In genomic region chr10:93386496-93387369, GRCh38 we compare ENCODE assay signal across 9 cellular contexts.
A peak's percentile ranks its signal among the peaks of the same experiment; 100 is the strongest.
DNase-seq lines count a peak whose midpoint lies in the region; ATAC-seq and TF ChIP-seq lines count a peak whose summit lies in the region.
"Had no signal": no experiment of that assay in that cellular context is flagged by ENCODE, and none has a peak within 500 bp of the region (broad histone marks: within the 10 kb centered on the region; RNA-seq: fewer than 3 reads in every experiment).

No MANE protein-coding gene starts in this region.

- no peaks in the 10 kb centered on the region for H3K9me3 Mint-ChIP-seq in activated CD4-positive, alpha-beta T cell treated with anti-CD3 and anti-CD28 coated beads for 36 hours (ENCODE audit: low read depth)
- no peaks in the 10 kb centered on the region for H3K9me3 Mint-ChIP-seq in activated CD4-positive, alpha-beta memory T cell treated with anti-CD3 and anti-CD28 coated beads for 36 hours
- H3K9me3 Mint-ChIP-seq in stimulated activated naive CD8-positive, alpha-beta T cell treated with anti-CD3 and anti-CD28 coated beads, Interleukin-15, amount 100 ng/mL, for 72 hours: no peaks in the 10 kb centered on the region
- no peaks in the 10 kb centered on the region for H3K9me3 Mint-ChIP-seq in neural progenitor cell

- POLR2A ChIA-PET in activated CD4-positive, alpha-beta T cell treated with anti-CD3 and anti-CD28 coated beads for 36 hours (lab: Charles Lee): no interaction called here
- POLR2A ChIA-PET in activated CD4-positive, alpha-beta memory T cell treated with anti-CD3 and anti-CD28 coated beads for 36 hours (lab: Charles Lee): interaction anchor here (1.2 to 1.6 kb wide), 2 partner anchors 10 to 95 kb away, joined by 3 read pairs; partner anchors contain the start of gene MYOF
- POLR2A ChIA-PET in A673 (lab: Charles Lee; ENCODE audit: low non-redundant PET): no interaction called here

- peaks cover 25% of the 10 kb centered on the region for H3K36me3 Mint-ChIP-seq in activated CD4-positive, alpha-beta T cell treated with anti-CD3 and anti-CD28 coated beads for 36 hours (ENCODE audit: low read depth)
- H3K36me3 Mint-ChIP-seq in activated CD4-positive, alpha-beta memory T cell treated with anti-CD3 and anti-CD28 coated beads for 36 hours: peaks cover 26% of the 10 kb centered on the region
- no peaks in the 10 kb centered on the region for H3K36me3 Mint-ChIP-seq in neural progenitor cell

- TF ChIP-seq CTCF in left ventricle myocardium inferior (IDR thresholded peaks at IDR 0.05; ENCODE audit: borderline replicate concordance) (peak; percentile 19), neural progenitor cell (IDR thresholded peaks at IDR 0.05) (no peak), A673 (conservative IDR thresholded peaks at IDR 0.05; ENCODE audit: low read depth, low read length) (no peak)

- no peaks in the 10 kb centered on the region for H3K79me2 ChIP-seq in neural progenitor cell (ENCODE audit: low read depth)

- no peaks in the 10 kb centered on the region for H3K27me3 Mint-ChIP-seq in activated CD4-positive, alpha-beta T cell treated with anti-CD3 and anti-CD28 coated beads for 36 hours
- H3K27me3 Mint-ChIP-seq in activated CD4-positive, alpha-beta memory T cell treated with anti-CD3 and anti-CD28 coated beads for 36 hours: no peaks in the 10 kb centered on the region
- H3K27me3 Mint-ChIP-seq in stimulated activated naive CD8-positive, alpha-beta T cell treated with anti-CD3 and anti-CD28 coated beads, Interleukin-15, amount 100 ng/mL, for 72 hours: no peaks in the 10 kb centered on the region
- peaks cover 5% of the 10 kb centered on the region for H3K27me3 Mint-ChIP-seq in neural progenitor cell (ENCODE audit: insufficient read depth, low read depth)

- peak; percentile 19 for DNase-seq in activated CD4-positive, alpha-beta T cell treated with anti-CD3 and anti-CD28 coated beads for 36 hours
- DNase-seq in activated CD4-positive, alpha-beta T cell treated with anti-CD3 and anti-CD28 coated beads, Interleukin-2, amount 50 U/mL, for 4 hours: no peak
- peak; percentile 34 for DNase-seq in activated CD4-positive, alpha-beta memory T cell treated with anti-CD3 and anti-CD28 coated beads for 36 hours
- DNase-seq in left ventricle myocardium inferior: peak; percentile 19
- DNase-seq in stimulated activated naive CD8-positive, alpha-beta T cell treated with anti-CD3 and anti-CD28 coated beads, Interleukin-15, amount 100 ng/mL, for 72 hours: peak; percentile 9 to 39
- no peak for DNase-seq in neural progenitor cell (ENCODE audit: low spot score)
- DNase-seq in A673 (ENCODE audit: low spot score): no peak
- DNase-seq: activated CD4-positive, alpha-beta T cell treated with anti-CD3 and anti-CD28 coated beads for 4 hours had no signal

- intact Hi-C loops in activated CD4-positive, alpha-beta T cell treated with anti-CD3 and anti-CD28 coated beads for 36 hours (cut with DNase I, micrococcal nuclease): no loop called here
- intact Hi-C loops in activated CD4-positive, alpha-beta memory T cell treated with anti-CD3 and anti-CD28 coated beads for 36 hours (cut with micrococcal nuclease): no loop called here
- intact Hi-C loops in left ventricle myocardium inferior (cut with micrococcal nuclease): no loop called here
- intact Hi-C loops in A673 (cut with micrococcal nuclease; ENCODE audit: unreplicated experiment): no loop called here

- H3K4me3 ChIP-seq in left ventricle myocardium inferior (peak overlapping the region; percentile 33), neural progenitor cell (no peak overlapping the region), A673 (ENCODE audit: low read depth, low read length, poor library complexity, severe bottlenecking) (no peak overlapping the region)

- H3K4me3 Mint-ChIP-seq in activated CD4-positive, alpha-beta T cell treated with anti-CD3 and anti-CD28 coated beads for 36 hours: no peak overlapping the region
- H3K4me3 Mint-ChIP-seq in activated CD4-positive, alpha-beta memory T cell treated with anti-CD3 and anti-CD28 coated beads for 36 hours: no peak overlapping the region
- H3K4me3 Mint-ChIP-seq in stimulated activated naive CD8-positive, alpha-beta T cell treated with anti-CD3 and anti-CD28 coated beads, Interleukin-15, amount 100 ng/mL, for 72 hours: peak overlapping the region; percentile 59 to 67
- H3K4me3 Mint-ChIP-seq in neural progenitor cell: no peak overlapping the region

- peak overlapping the region; percentile 55 for H3K27ac Mint-ChIP-seq in activated CD4-positive, alpha-beta T cell treated with anti-CD3 and anti-CD28 coated beads for 36 hours
- H3K27ac Mint-ChIP-seq in activated CD4-positive, alpha-beta memory T cell treated with anti-CD3 and anti-CD28 coated beads for 36 hours: peak overlapping the region; percentile 78
- peak overlapping the region; percentile 94 to 96 for H3K27ac Mint-ChIP-seq in stimulated activated naive CD8-positive, alpha-beta T cell treated with anti-CD3 and anti-CD28 coated beads, Interleukin-15, amount 100 ng/mL, for 72 hours
- no peak overlapping the region for H3K27ac Mint-ChIP-seq in neural progenitor cell

- no peak overlapping the region for H2AFZ ChIP-seq in neural progenitor cell (replicated peaks)

- H3K27me3 ChIP-seq in left ventricle myocardium inferior (ENCODE audit: low read depth) (no peaks in the 10 kb centered on the region), neural progenitor cell (no peaks in the 10 kb centered on the region), A673 (replicated peaks; ENCODE audit: insufficient read depth, low read depth, low read length, poor library complexity) (no peaks in the 10 kb centered on the region)

- H3K36me3 ChIP-seq in left ventricle myocardium inferior: peaks cover 16% of the 10 kb centered on the region
- no peaks in the 10 kb centered on the region for H3K36me3 ChIP-seq in neural progenitor cell
- no peaks in the 10 kb centered on the region for H3K36me3 ChIP-seq in A673 (ENCODE audit: insufficient read depth, low read length, poor library complexity, severe bottlenecking)

- no peak overlapping the region for H3K9ac ChIP-seq in neural progenitor cell

- H3K9me3 ChIP-seq in left ventricle myocardium inferior (replicated peaks) (no peaks in the 10 kb centered on the region), neural progenitor cell (ENCODE audit: low read depth) (no peaks in the 10 kb centered on the region), A673 (ENCODE audit: low read depth, low read length, poor library complexity, severe bottlenecking) (no peaks in the 10 kb centered on the region)

- no peaks in the 10 kb centered on the region for H3F3A ChIP-seq in neural progenitor cell (ENCODE audit: low read depth)

- peaks cover 29% of the 10 kb centered on the region for H3K4me1 Mint-ChIP-seq in activated CD4-positive, alpha-beta T cell treated with anti-CD3 and anti-CD28 coated beads for 36 hours
- H3K4me1 Mint-ChIP-seq in activated CD4-positive, alpha-beta memory T cell treated with anti-CD3 and anti-CD28 coated beads for 36 hours (ENCODE audit: low read depth): peaks cover 22% of the 10 kb centered on the region
- peaks cover 32% of the 10 kb centered on the region for H3K4me1 Mint-ChIP-seq in stimulated activated naive CD8-positive, alpha-beta T cell treated with anti-CD3 and anti-CD28 coated beads, Interleukin-15, amount 100 ng/mL, for 72 hours
- H3K4me1 Mint-ChIP-seq in neural progenitor cell: peaks cover 26% of the 10 kb centered on the region

- no TSS peak for BruUV-seq in A673 (replicated peaks; lab: Mats Ljungman, UMichigan)

- H3K27ac ChIP-seq in left ventricle myocardium inferior (replicated peaks) (peak overlapping the region; percentile 78), neural progenitor cell (no peak overlapping the region), A673 (ENCODE audit: low read depth, low read length, poor library complexity, severe bottlenecking) (no peak overlapping the region)

- peaks cover 35% of the 10 kb centered on the region for H3K4me1 ChIP-seq in left ventricle myocardium inferior
- peaks cover 7% of the 10 kb centered on the region for H3K4me1 ChIP-seq in neural progenitor cell
- peaks cover 1% of the 10 kb centered on the region for H3K4me1 ChIP-seq in A673 (ENCODE audit: insufficient read depth, low read length, poor library complexity, severe bottlenecking)

- CTCF ChIA-PET in activated CD4-positive, alpha-beta T cell treated with anti-CD3 and anti-CD28 coated beads for 36 hours (lab: Charles Lee): interaction anchor here (0.8 to 8.6 kb wide), 5 partner anchors 10 to 101 kb away, joined by 3 to 68 read pairs (median 4); no protein-coding TSS in a partner anchor
- CTCF ChIA-PET in activated CD4-positive, alpha-beta memory T cell treated with anti-CD3 and anti-CD28 coated beads for 36 hours (lab: Charles Lee): interaction anchor here (0.6 to 3.8 kb wide), 4 partner anchors 10 to 502 kb away, joined by 3 to 22 read pairs (median 12); partner anchors contain the start of gene MYOF
- CTCF ChIA-PET in A673 (lab: Charles Lee): interaction anchor here (1.3 kb wide), 1 partner anchor 96 kb away, joined by 4 read pairs; no protein-coding TSS in a partner anchor

- peak; percentile 69 for ATAC-seq in activated CD4-positive, alpha-beta T cell treated with anti-CD3 and anti-CD28 coated beads for 36 hours
- ATAC-seq in stimulated activated naive CD8-positive, alpha-beta T cell treated with anti-CD3 and anti-CD28 coated beads, Interleukin-15, amount 100 ng/mL, for 72 hours: peak; percentile 82
- no peak for ATAC-seq in GM19452 (IDR thresholded peaks at IDR 0.05; ENCODE audit: unreplicated experiment)

- no peaks in the 10 kb centered on the region for H4K20me1 ChIP-seq in neural progenitor cell (ENCODE audit: low read depth)

- H3K4me2 ChIP-seq in neural progenitor cell: no peak overlapping the region

Comparison
In these comparisons a context has a peak if more than half of its experiments do, and no peak if none do; other contexts are left out.
1. DNase-seq: peak in activated CD4-positive, alpha-beta T cell treated with anti-CD3 and anti-CD28 coated beads for 36 hours (single experiment), activated CD4-positive, alpha-beta memory T cell treated with anti-CD3 and anti-CD28 coated beads for 36 hours (single experiment), left ventricle myocardium inferior (single experiment) and stimulated activated naive CD8-positive, alpha-beta T cell treated with anti-CD3 and anti-CD28 coated beads, Interleukin-15, amount 100 ng/mL, for 72 hours (2 of 2); none in activated CD4-positive, alpha-beta T cell treated with anti-CD3 and anti-CD28 coated beads, Interleukin-2, amount 50 U/mL, for 4 hours (0 of 2), neural progenitor cell (single experiment) and A673 (single experiment).
2. H3K4me3 Mint-ChIP-seq: peak in stimulated activated naive CD8-positive, alpha-beta T cell treated with anti-CD3 and anti-CD28 coated beads, Interleukin-15, amount 100 ng/mL, for 72 hours (2 of 2); none in activated CD4-positive, alpha-beta T cell treated with anti-CD3 and anti-CD28 coated beads for 36 hours (single experiment), activated CD4-positive, alpha-beta memory T cell treated with anti-CD3 and anti-CD28 coated beads for 36 hours (single experiment) and neural progenitor cell (single experiment).